In genomic region chr17:50520483-50520882, GRCh38 we compare ENCODE assay signal across 20 cellular contexts. TPM values are rescaled to one million over a fixed set of nuclear protein-coding genes. Genes with fewer than 3 reads are reported as not detected.
"Had no signal": no experiment of that assay in that cellular context is flagged by ENCODE, and none has a peak within 500 bp of the region (broad histone marks: within the 10 kb centered on the region; RNA-seq: fewer than 3 reads in every experiment).

No MANE protein-coding gene starts in this region.

- H3K4me1 ChIP-seq: SJSA1 had no signal

- DNase-seq: Karpas-422, KG1, MG63, NCI-H1092, NCI-H1105 treated with DMSO at 0.1 percent for 48 hours, NCI-H1417 treated with DMSO at 0.1 percent for 48 hours, NCI-H146, NCI-H1694 treated with DMSO at 0.1 percent for 48 hours, NCI-H1930, NCI-H2081 treated with DMSO at 0.1 percent for 48 hours, NCI-H2171 treated with DMSO at 0.1 percent for 48 hours, NCI-H345, NCI-H446 treated with DMSO at 0.1 percent for 48 hours, NCI-H510A treated with DMSO at 0.1 percent for 48 hours, NCI-H526, SIG-M5 had no signal

- H3K9me3 ChIP-seq: MG63, SJSA1 had no signal

- H3K4me3 ChIP-seq: MG63, SJSA1, SK-N-MC had no signal

- ATAC-seq: Right ventricle myocardium inferior had no signal

- H3K36me3 ChIP-seq: MG63, SJSA1 had no signal

- H3K27ac ChIP-seq: SJSA1, SK-N-MC had no signal

- H3K27me3 ChIP-seq: MG63, SJSA1 had no signal

RNA-seq across cellular contexts. Expression of gene MYCBPAP, which starts 12.2 kb away (rescaled TPM):
- total RNA-seq: HT-29, SJSA1 had no signal
